Comparison of ENCODE assay signal across 23 cellular contexts in genomic region chr2:209808521-209808920, GRCh38. TPM values are rescaled to one million over a fixed set of nuclear protein-coding genes. Genes with fewer than 3 reads are reported as not detected.
A peak's percentile ranks its signal among the peaks of the same experiment; 100 is the strongest.
DNase-seq lines count a peak whose midpoint lies in the region; ATAC-seq and TF ChIP-seq lines count a peak whose summit lies in the region.
"Had no signal": no experiment of that assay in that cellular context is flagged by ENCODE, and none has a peak within 500 bp of the region (broad histone marks: within the 10 kb centered on the region; RNA-seq: fewer than 3 reads in every experiment).

No MANE protein-coding gene starts in this region.

- H3K9ac ChIP-seq in neuronal stem cell (ENCODE audit: low read depth, low read length, poor library complexity), result no peak overlapping the region
- H3K9ac ChIP-seq: GM23248 had no signal

- H3K27ac ChIP-seq in neuronal stem cell (replicated peaks; ENCODE audit: low read length), result no peak overlapping the region
- H3K27ac ChIP-seq: 22Rv1, A549, C4-2B, GM23248 had no signal

- H4K8ac ChIP-seq in neuronal stem cell (ENCODE audit: low read depth, low read length), result no peak overlapping the region

- H3K4me3 Mint-ChIP-seq in activated CD4-positive, alpha-beta T cell treated with anti-CD3 and anti-CD28 coated beads, Interleukin-2, amount 10 ng/mL, durations not matched to agents 24 days and 14 days, result no peak overlapping the region
- no peak overlapping the region for H3K4me3 Mint-ChIP-seq in chondrocyte (ENCODE audit: unreplicated experiment)
- H3K4me3 Mint-ChIP-seq: CD4-positive, alpha-beta T cell; HFFc6; IgD-negative memory B cell had no signal

- H2BK15ac ChIP-seq in neuronal stem cell (ENCODE audit: low read length), result peak overlapping the region; percentile 38

- no peaks in the 10 kb centered on the region for H3K36me3 Mint-ChIP-seq in activated CD4-positive, alpha-beta T cell treated with anti-CD3 and anti-CD28 coated beads, Interleukin-2, amount 10 ng/mL, durations not matched to agents 24 days and 14 days (ENCODE audit: low read depth)
- H3K36me3 Mint-ChIP-seq in chondrocyte (ENCODE audit: low read depth), result no peaks in the 10 kb centered on the region
- H3K36me3 Mint-ChIP-seq: IgD-negative memory B cell had no signal

- peak overlapping the region; percentile 29 for H3K4ac ChIP-seq in neuronal stem cell (ENCODE audit: low read length)

- peak overlapping the region; percentile 67 for H3K18ac ChIP-seq in neuronal stem cell (ENCODE audit: low read length)

- H3K4me1 Mint-ChIP-seq in activated CD4-positive, alpha-beta T cell treated with anti-CD3 and anti-CD28 coated beads, Interleukin-2, amount 10 ng/mL, durations not matched to agents 24 days and 14 days, result no peaks in the 10 kb centered on the region
- no peaks in the 10 kb centered on the region for H3K4me1 Mint-ChIP-seq in chondrocyte (ENCODE audit: low read depth)
- H3K4me1 Mint-ChIP-seq: IgD-negative memory B cell had no signal

- no peak overlapping the region for H3K4me2 ChIP-seq in neuronal stem cell (ENCODE audit: insufficient read depth, low read length, poor library complexity, severe bottlenecking)
- H3K4me2 ChIP-seq: A549 had no signal

- no peaks in the 10 kb centered on the region for H3K36me3 ChIP-seq in neuronal stem cell (replicated peaks in 1 of 2; ENCODE audit: control insufficient read depth in 2 of 2, insufficient read depth in 2 of 2, low read length in 2 of 2)

- no peak overlapping the region for H2BK12ac ChIP-seq in neuronal stem cell (ENCODE audit: low read length)

- H2BK5ac ChIP-seq in neuronal stem cell (ENCODE audit: low read length), result peak overlapping the region; percentile 91

- no peaks in the 10 kb centered on the region for H3K27me3 Mint-ChIP-seq in activated CD4-positive, alpha-beta T cell treated with anti-CD3 and anti-CD28 coated beads, Interleukin-2, amount 10 ng/mL, durations not matched to agents 24 days and 14 days
- peaks cover 1% of the 10 kb centered on the region for H3K27me3 Mint-ChIP-seq in chondrocyte (ENCODE audit: low read depth)
- H3K27me3 Mint-ChIP-seq: CD4-positive, alpha-beta T cell; IgD-negative memory B cell had no signal

- WGBS in neuronal stem cell (ENCODE audit: extremely low coverage in 2 of 2, insufficient read length in 2 of 2, insufficient replicate concordance in 1 of 2), 2 donors, result no CpG with 5 or more reads among the region's 24 CpGs

- ATAC-seq in HG03439 (IDR thresholded peaks at IDR 0.05; ENCODE audit: unreplicated experiment), result no peak
- ATAC-seq: A549, GM12878, HCT116, HepG2 had no signal

- no peaks in the 10 kb centered on the region for H3K9me3 Mint-ChIP-seq in activated CD4-positive, alpha-beta T cell treated with anti-CD3 and anti-CD28 coated beads, Interleukin-2, amount 10 ng/mL, durations not matched to agents 24 days and 14 days
- no peaks in the 10 kb centered on the region for H3K9me3 Mint-ChIP-seq in chondrocyte (ENCODE audit: low read depth)
- H3K9me3 Mint-ChIP-seq: CD4-positive, alpha-beta T cell; IgD-negative memory B cell had no signal

- peak; percentile 44 for DNase-seq in activated CD4-positive, alpha-beta T cell treated with anti-CD3 and anti-CD28 coated beads, Interleukin-2, amount 10 ng/mL, durations not matched to agents 24 days and 14 days
- no peak for DNase-seq in activated CD4-positive, alpha-beta T cell treated with anti-CD3 and anti-CD28 coated beads for 48 hours
- DNase-seq in chondrocyte (ENCODE audit: low spot score) (peak; percentile 89), neuronal stem cell (ENCODE audit: low spot score) (no peak), NCI-H446 (lab: John Stamatoyannopoulos, UW) (no peak), amniotic stem cell (lab: John Stamatoyannopoulos, UW) (no peak)
- DNase-seq: AML-193; Caco-2; CD4-positive, alpha-beta T cell; DMS79 treated with DMSO at 0.1 percent for 48 hours; GF-D8; GM23248; HFFc6 had no signal

- no peak for TF ChIP-seq CTCF in chondrocyte (IDR thresholded peaks at IDR 0.05)

- H4K91ac ChIP-seq in neuronal stem cell (ENCODE audit: low read depth, low read length, poor library complexity), result no peak overlapping the region

- H2BK120ac ChIP-seq in neuronal stem cell (ENCODE audit: low read depth, low read length), result no peak overlapping the region

- no peaks in the 10 kb centered on the region for H3K79me1 ChIP-seq in neuronal stem cell (ENCODE audit: low read depth, low read length)

- peaks cover 0 to 4% of the 10 kb centered on the region in 2 donors for H3K9me3 ChIP-seq in neuronal stem cell (replicated peaks in 1 of 2; ENCODE audit: control insufficient read depth in 2 of 2, insufficient read depth in 1 of 2, low read depth in 1 of 2, low read length in 2 of 2)
- H3K9me3 ChIP-seq: A549, Caco-2 had no signal

- H3K23ac ChIP-seq in neuronal stem cell (ENCODE audit: low read depth, low read length, poor library complexity), result peak overlapping the region; percentile 23

- H3K4me3 ChIP-seq in neuronal stem cell (ENCODE audit: low read length in 2 of 2), result no peak overlapping the region
- H3K4me3 ChIP-seq: A549, GM12878, GM23248 had no signal

- no peak overlapping the region for H3K27ac Mint-ChIP-seq in activated CD4-positive, alpha-beta T cell treated with anti-CD3 and anti-CD28 coated beads, Interleukin-2, amount 10 ng/mL, durations not matched to agents 24 days and 14 days
- H3K27ac Mint-ChIP-seq in chondrocyte (ENCODE audit: unreplicated experiment), result no peak overlapping the region
- H3K27ac Mint-ChIP-seq: CD4-positive, alpha-beta T cell; HFFc6; IgD-negative memory B cell had no signal

- H2AK5ac ChIP-seq in neuronal stem cell (ENCODE audit: low read depth, low read length), result no peak overlapping the region

- intact Hi-C loops in activated CD4-positive, alpha-beta T cell treated with anti-CD3 and anti-CD28 coated beads, Interleukin-2, amount 10 ng/mL, durations not matched to agents 24 days and 14 days (cut with micrococcal nuclease), result no loop called here

- H2AFZ ChIP-seq in neuronal stem cell (ENCODE audit: low read length), result no peak overlapping the region
- H2AFZ ChIP-seq: GM23248 had no signal

- no peaks in the 10 kb centered on the region for H3K27me3 ChIP-seq in neuronal stem cell (ENCODE audit: control insufficient read depth in 3 of 3, insufficient read depth in 3 of 3, low read depth in 1 of 3, low read length in 3 of 3)

- H3K4me1 ChIP-seq in neuronal stem cell (ENCODE audit: control insufficient read depth in 2 of 2, insufficient read depth in 1 of 2, low read depth in 1 of 2, low read length in 2 of 2), result peaks cover 1 to 3% of the 10 kb centered on the region in 2 donors
- H3K4me1 ChIP-seq: A549, Caco-2 had no signal

- H3K14ac ChIP-seq in neuronal stem cell (ENCODE audit: low read length), result no peak overlapping the region

RNA-seq across cellular contexts. Expression of gene UNC80, which starts 36.9 kb away (rescaled TPM):
- not detected in 2 replicates for total RNA-seq in activated CD4-positive, alpha-beta T cell treated with anti-CD3 and anti-CD28 coated beads, Interleukin-2, amount 10 ng/mL, durations not matched to agents 24 days and 14 days
- 0.02 TPM in 1 of 3 replicates, not detected in the others for total RNA-seq in chondrocyte
- polyA plus RNA-seq in neuronal stem cell (2013, experiment 1 of 2), result 1.0 TPM
- polyA plus RNA-seq in neuronal stem cell (2013, experiment 2 of 2), result 0.94 TPM
- total RNA-seq: Caco-2; CD4-positive, alpha-beta T cell; GM12878; GM23248; H4; HepG2; HFFc6 had no signal
- polyA plus RNA-seq: A549, BJ, GM12878, GM23248, HepG2, IgD-negative memory B cell had no signal

Comparison
In these comparisons a context has a peak if more than half of its experiments do, and no peak if none do; other contexts are left out.
1. DNase-seq: peak in activated CD4-positive, alpha-beta T cell treated with anti-CD3 and anti-CD28 coated beads, Interleukin-2, amount 10 ng/mL, durations not matched to agents 24 days and 14 days (single experiment) and chondrocyte (single experiment); none in activated CD4-positive, alpha-beta T cell treated with anti-CD3 and anti-CD28 coated beads for 48 hours (single experiment), neuronal stem cell (single experiment), NCI-H446 (0 of 2) and amniotic stem cell (single experiment).